ENCODE assay signal across 8 cellular contexts in genomic region chr12:26097046-26097878, GRCh38.
A peak's percentile ranks its signal among the peaks of the same experiment; 100 is the strongest.
DNase-seq lines count a peak whose midpoint lies in the region; ATAC-seq and FAIRE-seq lines count a peak whose summit lies in the region.

No MANE protein-coding gene starts in this region.

- ATAC-seq in GM18502 (IDR thresholded peaks at IDR 0.05; ENCODE audit: poor library complexity, unreplicated experiment) (peak; percentile 81), HG03378 (IDR thresholded peaks at IDR 0.05; ENCODE audit: unreplicated experiment) (peak; percentile 88), memory B cell (ENCODE audit: low read depth) (peak; percentile 98)

- no peaks in the 10 kb centered on the region for H3K27me3 Mint-ChIP-seq in memory B cell

- DNase-seq in NCI-H748 (lab: John Stamatoyannopoulos, UW; ENCODE audit: unreplicated experiment) (peak; percentile 56), memory B cell (ENCODE audit: low spot score in 2 of 2) (peak; percentile 47 to 70)
- DNase-seq in activated CD4-positive, alpha-beta T cell treated with anti-CD3 and anti-CD28 coated beads, Interleukin-2, amount 50 U/mL, for 4 hours = peak; percentile 38 to 41
- DNase-seq in effector CD4-positive, alpha-beta T cell = peak; percentile 28
- peak; percentile 30 for DNase-seq in stimulated activated CD8-positive, alpha-beta memory T cell treated with anti-CD3 and anti-CD28 coated beads, Interleukin-7, amount 100 ng/mL, for 24 hours (ENCODE audit: low read depth)

- H3K4me1 Mint-ChIP-seq in memory B cell = peaks cover 3% of the 10 kb centered on the region

- no peaks in the 10 kb centered on the region for H3K9me3 Mint-ChIP-seq in memory B cell

- H3K4me3 Mint-ChIP-seq in memory B cell = no peak overlapping the region

- no peak overlapping the region for H3K27ac Mint-ChIP-seq in memory B cell

- no peaks in the 10 kb centered on the region for H3K36me3 Mint-ChIP-seq in memory B cell

- FAIRE-seq in A204.1 (lab: Jason Lieb, UNC) = peak; percentile 97

Comparison
In these comparisons a context has a peak if more than half of its experiments do, and no peak if none do; other contexts are left out.
1. Peak in every context shown above with its lines: DNase-seq and ATAC-seq.